Comparison of ENCODE assay signal across 8 cellular contexts in genomic region chr10:102432162-102432950, GRCh38. TPM values are rescaled to one million over a fixed set of nuclear protein-coding genes. Genes with fewer than 3 reads are reported as not detected.
A peak's percentile ranks its signal among the peaks of the same experiment; 100 is the strongest.
DNase-seq lines count a peak whose midpoint lies in the region; ATAC-seq, FAIRE-seq and TF ChIP-seq lines count a peak whose summit lies in the region.

A gene with protein sequence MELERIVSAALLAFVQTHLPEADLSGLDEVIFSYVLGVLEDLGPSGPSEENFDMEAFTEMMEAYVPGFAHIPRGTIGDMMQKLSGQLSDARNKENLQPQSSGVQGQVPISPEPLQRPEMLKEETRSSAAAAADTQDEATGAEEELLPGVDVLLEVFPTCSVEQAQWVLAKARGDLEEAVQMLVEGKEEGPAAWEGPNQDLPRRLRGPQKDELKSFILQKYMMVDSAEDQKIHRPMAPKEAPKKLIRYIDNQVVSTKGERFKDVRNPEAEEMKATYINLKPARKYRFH (minus strand): TSS chr10:102432574. CDS start chr10:102425188, 7,386 bp downstream.

- H3K4me3 ChIP-seq in keratinocyte (ENCODE audit: control insufficient read depth in 2 of 3, extremely low read depth in 1 of 3, insufficient read depth in 2 of 3, low read depth in 1 of 3, low read length in 3 of 3) = peak within 1 kb of the TSS; percentile 66 to 88 (median 77)

- no peaks in the 10 kb centered on the region for H3K9me3 ChIP-seq in keratinocyte (ENCODE audit: control insufficient read depth, low read depth, low read length)

- peaks cover 2 to 4% of the 10 kb centered on the region in 2 experiments for H3K36me3 ChIP-seq in keratinocyte (ENCODE audit: control insufficient read depth in 2 of 2, extremely low read depth in 1 of 2, insufficient read depth in 2 of 2, low read length in 2 of 2)

- no peaks in the 10 kb centered on the region for H3K9me1 ChIP-seq in keratinocyte (ENCODE audit: control insufficient read depth, extremely low read depth, insufficient read depth, low read length)

- DNase-seq in AG20443 (ENCODE audit: low spot score) (peak; percentile 96), NCI-H460 (ENCODE audit: extremely low read depth, low read depth) (peak; percentile 96), cerebellar nuclear complex (lab: John Stamatoyannopoulos, UW) (peak; percentile 90 to 92), keratinocyte (ENCODE audit: low read depth, low spot score) (peak; percentile 75)
- peak; percentile 99 for DNase-seq in activated CD4-positive, CD25-positive, alpha-beta regulatory T cell treated with anti-CD3 and anti-CD28 coated beads, Interleukin-2, amount 50 U/mL, for 72 hours
- peak; percentile 91 to 98 for DNase-seq in stimulated activated CD4-positive, alpha-beta T cell treated with anti-CD3 and anti-CD28 coated beads, Interleukin-15, amount 100 ng/mL, for 1 hour (ENCODE audit: low read depth in 1 of 2, low spot score in 1 of 2)

- peak; percentile 85 for ATAC-seq in GM19043 (IDR thresholded peaks at IDR 0.05; ENCODE audit: low read depth, unreplicated experiment)
- peak; percentile 76 for ATAC-seq in HG03378 (IDR thresholded peaks at IDR 0.05; ENCODE audit: unreplicated experiment)

- peak within 1 kb of the TSS; percentile 96 for H3K4me2 ChIP-seq in keratinocyte (ENCODE audit: control insufficient read depth, extremely low read depth, insufficient read depth, low read depth, low read length)

- H3K4me1 ChIP-seq in keratinocyte (ENCODE audit: control insufficient read depth, extremely low read depth, insufficient read depth, low read length) = peaks cover 6% of the 10 kb centered on the region

- peak within 1 kb of the TSS; percentile 80 for H2AFZ ChIP-seq in keratinocyte (ENCODE audit: control insufficient read depth, low read length)

- H3K9ac ChIP-seq in keratinocyte (ENCODE audit: control insufficient read depth, extremely low read depth, insufficient read depth, low read length) = peak within 1 kb of the TSS; percentile 84

- H3K27me3 ChIP-seq in keratinocyte (ENCODE audit: control insufficient read depth, extremely low read depth, insufficient read depth, low read length) = peaks cover 20% of the 10 kb centered on the region

- H3K79me2 ChIP-seq in keratinocyte (ENCODE audit: control insufficient read depth, insufficient read depth, low read length) = peaks cover 10% of the 10 kb centered on the region

- peak in 1 of 3 experiments; percentile 2 for TF ChIP-seq CTCF in keratinocyte (optimal IDR thresholded peaks at IDR 0.05 in 1 of 3, IDR thresholded peaks at IDR 0.05 in 1 of 3, conservative IDR thresholded peaks at IDR 0.05 in 1 of 3; ENCODE audit: extremely low read depth in 1 of 3, insufficient read depth in 2 of 3, low read length in 3 of 3)

- H4K20me1 ChIP-seq in keratinocyte (ENCODE audit: control insufficient read depth, extremely low read depth, insufficient read depth, low read length) = no peaks in the 10 kb centered on the region

- H3K27ac ChIP-seq in keratinocyte (ENCODE audit: control insufficient read depth, insufficient read depth, low read length) = peak within 1 kb of the TSS; percentile 55

- dilution Hi-C loops in keratinocyte (cut with MboI; ENCODE audit: extremely low pct_ligation_motif_present, low sequenced_read_pairs) = no loop called here

- no peak for FAIRE-seq in keratinocyte (lab: Jason Lieb, UNC)

RNA-seq across cellular contexts. Expression of the gene that starts here (rescaled TPM):
- total RNA-seq in NCI-H460 (2014; rRNA removed; shearing (Covaris generic)) = 51.7 and 55.3 TPM in 2 replicates
- 82.1 and 118 TPM in 2 replicates for polyA plus RNA-seq in NCI-H460 (2014; cell fraction: nucleus; rRNA removed)
- 35.8 to 77.3 TPM (median 46.6 TPM) in 3 replicates for polyA plus RNA-seq in keratinocyte
- polyA plus RNA-seq in keratinocyte (2011; ENCODE audit: low read depth) = 12.7 TPM
- polyA plus RNA-seq in keratinocyte (2011; cell fraction: cytosol; rRNA removed) = 43.1 and 74.9 TPM in 2 replicates
- polyA plus RNA-seq in keratinocyte (2011; cell fraction: nucleus; rRNA removed) = 57.2 and 68.1 TPM in 2 replicates
- polyA plus RNA-seq in keratinocyte (2012; ENCODE audit: low replicate concordance) = 30.2 and 63.8 TPM in 2 replicates
- polyA minus RNA-seq in keratinocyte = 30.5 to 34.5 TPM (median 33.6 TPM) in 3 replicates
- 55.1 TPM for polyA minus RNA-seq in keratinocyte (2011; cell fraction: cytosol; rRNA and poly(A)+ RNA removed)
- polyA minus RNA-seq in keratinocyte (2011; cell fraction: nucleus; rRNA and poly(A)+ RNA removed) = 10.6 and 15.3 TPM in 2 replicates

Comparison
In these comparisons a context has a peak if more than half of its experiments do, and no peak if none do; other contexts are left out.
1. Peak in every context shown above with its lines: DNase-seq, ATAC-seq, H3K4me3 ChIP-seq and H3K27ac ChIP-seq.